Comparison of ENCODE assay signal across 8 cellular contexts in the genomic region with DNA sequence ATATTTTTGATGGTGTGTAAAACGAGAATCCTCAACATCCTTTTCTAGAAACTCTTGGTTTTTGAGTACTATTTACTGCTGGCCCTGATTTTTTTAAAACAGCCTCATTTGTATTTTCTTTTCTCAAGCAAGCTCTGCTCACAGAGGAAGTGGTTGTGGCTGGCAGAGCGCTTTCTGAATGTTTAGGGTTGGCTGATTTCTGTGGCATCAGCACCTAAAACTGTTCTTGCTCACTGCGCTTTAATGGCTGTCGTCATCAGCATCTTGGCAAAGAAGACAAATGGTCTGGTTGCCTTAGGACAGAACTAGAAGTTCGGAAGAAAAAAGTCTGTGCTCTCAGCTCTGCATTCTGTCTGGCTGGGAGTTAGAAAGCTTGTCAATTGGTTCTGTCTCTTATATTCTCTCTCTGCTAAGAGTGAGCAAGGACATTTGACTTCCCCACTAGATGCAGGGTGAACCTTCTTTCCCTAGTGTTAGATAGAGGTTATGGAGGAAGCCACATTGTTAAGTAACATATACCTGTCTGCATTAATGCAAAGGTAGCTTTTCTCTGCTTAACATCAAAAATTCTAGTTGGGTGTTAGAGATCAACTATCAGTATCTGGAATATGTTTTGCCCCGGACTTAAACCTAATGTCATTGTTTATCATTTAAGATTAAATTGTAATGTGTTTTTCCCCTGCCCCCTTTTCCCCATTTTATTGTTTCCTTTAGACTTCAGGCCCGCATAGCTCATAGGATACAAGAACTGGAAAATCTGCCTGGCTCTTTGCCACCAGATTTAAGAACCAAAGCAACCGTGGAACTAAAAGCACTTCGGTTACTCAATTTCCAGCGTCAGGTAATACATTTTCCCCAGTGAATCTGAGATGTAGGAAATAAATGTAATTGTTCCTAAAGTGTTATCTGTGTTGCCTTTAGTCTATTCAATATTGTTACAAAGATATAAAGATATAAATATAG. TPM values are rescaled to one million over a fixed set of nuclear protein-coding genes. Genes with fewer than 3 reads are reported as not detected.
DNase-seq lines count a peak whose midpoint lies in the region; ATAC-seq and TF ChIP-seq lines count a peak whose summit lies in the region.

No MANE protein-coding gene starts in this region.

- no peak for TF ChIP-seq EP300 in SK-N-SH (IDR thresholded peaks at IDR 0.05; ENCODE audit: borderline replicate concordance in 1 of 2, low read depth in 1 of 2, low read length in 1 of 2)

- H3K27ac ChIP-seq in rectal smooth muscle tissue (ENCODE audit: low read depth, low read length) (peak overlapping the region; percentile 67), SK-N-SH (ENCODE audit: low read depth in 2 of 2, low read length in 1 of 2) (no peak overlapping the region)

- peak; percentile 75 for DNase-seq in activated CD4-positive, alpha-beta T cell treated with anti-CD3 and anti-CD28 coated beads for 48 hours
- DNase-seq in effector CD8-positive, alpha-beta T cell (lab: John Stamatoyannopoulos, UW): peak; percentile 13
- DNase-seq in SK-N-SH (no peak), hepatic stellate cell (ENCODE audit: low spot score) (no peak), H4 (ENCODE audit: low spot score) (no peak)

- TF ChIP-seq RAD21 in SK-N-SH (IDR thresholded peaks at IDR 0.05; ENCODE audit: low read length): no peak

- H3F3A ChIP-seq in SK-N-SH (replicated peaks; ENCODE audit: insufficient read depth): peaks cover 5% of the 10 kb centered on the region

- H3K36me3 ChIP-seq in rectal smooth muscle tissue (ENCODE audit: control insufficient read depth, insufficient read depth, low read length) (peaks cover 15% of the 10 kb centered on the region), SK-N-SH (replicated peaks in 1 of 2; ENCODE audit: control insufficient read depth in 1 of 2, insufficient read depth in 2 of 2, low read length in 1 of 2) (peaks cover 5 to 7% of the 10 kb centered on the region in 2 experiments)

- no peak overlapping the region for H3K9ac ChIP-seq in rectal smooth muscle tissue (ENCODE audit: low read length)
- no peak overlapping the region for H3K9ac ChIP-seq in SK-N-SH

- no peak overlapping the region for H3K4me2 ChIP-seq in SK-N-SH

- POLR2A ChIA-PET in SK-N-SH (lab: Yijun Ruan, JAX): no interaction called here

- H3K4me3 ChIP-seq in rectal smooth muscle tissue (ENCODE audit: low read length) (no peak overlapping the region), SK-N-SH (ENCODE audit: low read depth in 2 of 2, low read length in 1 of 2) (no peak overlapping the region)

- no peaks in the 10 kb centered on the region for H3K9me2 ChIP-seq in SK-N-SH

- ATAC-seq in GM18861 (IDR thresholded peaks at IDR 0.05; ENCODE audit: unreplicated experiment): peak; percentile 88
- ATAC-seq in HG03025 (IDR thresholded peaks at IDR 0.05; ENCODE audit: low FRiP score, unreplicated experiment): peak; percentile 96

- no peaks in the 10 kb centered on the region for H3K79me2 ChIP-seq in SK-N-SH (ENCODE audit: insufficient read depth)

- WGBS in SK-N-SH (ENCODE audit: low lambda C conversion rate): 88% methylated on average over 10 of the region's 10 CpGs

- CTCF ChIA-PET in SK-N-SH (lab: Yijun Ruan, JAX): interaction anchor here (1.2 kb wide), 1 partner anchor 14 kb away, joined by 3 read pairs; no protein-coding TSS in a partner anchor

- no peaks in the 10 kb centered on the region for H3K9me3 ChIP-seq in SK-N-SH

- H2AFZ ChIP-seq in SK-N-SH (ENCODE audit: low read depth): no peak overlapping the region

- TF ChIP-seq CTCF in SK-N-SH (IDR thresholded peaks at IDR 0.05): no peak

- peaks cover 2% of the 10 kb centered on the region for H3K27me3 ChIP-seq in rectal smooth muscle tissue (ENCODE audit: control insufficient read depth, insufficient read depth, low read length)
- no peaks in the 10 kb centered on the region for H3K27me3 ChIP-seq in SK-N-SH (ENCODE audit: insufficient read depth)

- peaks cover 11% of the 10 kb centered on the region for H3K4me1 ChIP-seq in rectal smooth muscle tissue (ENCODE audit: control insufficient read depth, insufficient read depth, low read length)
- H3K4me1 ChIP-seq in SK-N-SH (ENCODE audit: control insufficient read depth in 1 of 2, insufficient read depth in 2 of 2, low read depth in 1 of 2, low read length in 1 of 2): peaks cover 4 to 7% of the 10 kb centered on the region in 2 experiments; a peak in 3 of 4 replicates

- no peaks in the 10 kb centered on the region for H4K20me1 ChIP-seq in SK-N-SH (ENCODE audit: insufficient read depth)

TF ChIP-seq in SK-N-SH, 30 proteins besides CTCF, POLR2A, EP300 and RAD21:
- TF ChIP-seq JUND (IDR thresholded peaks at IDR 0.05): no peak
- no peak for TF ChIP-seq FOSL2 (IDR thresholded peaks at IDR 0.05; ENCODE audit: borderline replicate concordance, low read depth)
- TF ChIP-seq, protein P1, sequence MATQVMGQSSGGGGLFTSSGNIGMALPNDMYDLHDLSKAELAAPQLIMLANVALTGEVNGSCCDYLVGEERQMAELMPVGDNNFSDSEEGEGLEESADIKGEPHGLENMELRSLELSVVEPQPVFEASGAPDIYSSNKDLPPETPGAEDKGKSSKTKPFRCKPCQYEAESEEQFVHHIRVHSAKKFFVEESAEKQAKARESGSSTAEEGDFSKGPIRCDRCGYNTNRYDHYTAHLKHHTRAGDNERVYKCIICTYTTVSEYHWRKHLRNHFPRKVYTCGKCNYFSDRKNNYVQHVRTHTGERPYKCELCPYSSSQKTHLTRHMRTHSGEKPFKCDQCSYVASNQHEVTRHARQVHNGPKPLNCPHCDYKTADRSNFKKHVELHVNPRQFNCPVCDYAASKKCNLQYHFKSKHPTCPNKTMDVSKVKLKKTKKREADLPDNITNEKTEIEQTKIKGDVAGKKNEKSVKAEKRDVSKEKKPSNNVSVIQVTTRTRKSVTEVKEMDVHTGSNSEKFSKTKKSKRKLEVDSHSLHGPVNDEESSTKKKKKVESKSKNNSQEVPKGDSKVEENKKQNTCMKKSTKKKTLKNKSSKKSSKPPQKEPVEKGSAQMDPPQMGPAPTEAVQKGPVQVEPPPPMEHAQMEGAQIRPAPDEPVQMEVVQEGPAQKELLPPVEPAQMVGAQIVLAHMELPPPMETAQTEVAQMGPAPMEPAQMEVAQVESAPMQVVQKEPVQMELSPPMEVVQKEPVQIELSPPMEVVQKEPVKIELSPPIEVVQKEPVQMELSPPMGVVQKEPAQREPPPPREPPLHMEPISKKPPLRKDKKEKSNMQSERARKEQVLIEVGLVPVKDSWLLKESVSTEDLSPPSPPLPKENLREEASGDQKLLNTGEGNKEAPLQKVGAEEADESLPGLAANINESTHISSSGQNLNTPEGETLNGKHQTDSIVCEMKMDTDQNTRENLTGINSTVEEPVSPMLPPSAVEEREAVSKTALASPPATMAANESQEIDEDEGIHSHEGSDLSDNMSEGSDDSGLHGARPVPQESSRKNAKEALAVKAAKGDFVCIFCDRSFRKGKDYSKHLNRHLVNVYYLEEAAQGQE (IDR thresholded peaks at IDR 0.05; ENCODE audit: low read depth, low read length): no peak
- TF ChIP-seq FOXJ3 (CRISPR knock-in tag; IDR thresholded peaks at IDR 0.05): no peak
- TF ChIP-seq TEAD4 (IDR thresholded peaks at IDR 0.05; ENCODE audit: borderline replicate concordance, insufficient read depth): no peak
- TF ChIP-seq RXRA (IDR thresholded peaks at IDR 0.05; ENCODE audit: borderline replicate concordance, low read depth): no peak
- TF ChIP-seq, protein P2, sequence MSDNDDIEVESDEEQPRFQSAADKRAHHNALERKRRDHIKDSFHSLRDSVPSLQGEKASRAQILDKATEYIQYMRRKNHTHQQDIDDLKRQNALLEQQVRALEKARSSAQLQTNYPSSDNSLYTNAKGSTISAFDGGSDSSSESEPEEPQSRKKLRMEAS (IDR thresholded peaks at IDR 0.05; ENCODE audit: low read depth): no peak
- no peak for TF ChIP-seq CHD2 (IDR thresholded peaks at IDR 0.05; ENCODE audit: low read length, partially characterized antibody)
- no peak for TF ChIP-seq GATA2 (CRISPR knock-in tag; IDR thresholded peaks at IDR 0.05)
- no peak for TF ChIP-seq RFX5 (IDR thresholded peaks at IDR 0.05; ENCODE audit: low read length)
- TF ChIP-seq EZH2phosphoT487 (IDR thresholded peaks at IDR 0.05; ENCODE audit: borderline replicate concordance, low read depth): no peak

RNA-seq across cellular contexts. Expression of a gene that starts 39.0 kb away (rescaled TPM):
- 17.4 and 18.4 TPM in 2 replicates for polyA plus RNA-seq in SK-N-SH (2012; rRNA removed)
- polyA plus RNA-seq in SK-N-SH (2012; cell fraction: cytosol; rRNA removed): 21.8 and 23.8 TPM in 2 replicates
- 22.4 and 24.9 TPM in 2 replicates for polyA plus RNA-seq in SK-N-SH (2012; cell fraction: nucleus; rRNA removed)
- total RNA-seq in H4 (2014; rRNA removed; shearing (Covaris generic)): 22.3 and 26.7 TPM in 2 replicates

Comparison
In these comparisons a context has a peak if more than half of its experiments do, and no peak if none do; other contexts are left out.
1. DNase-seq: peak in activated CD4-positive, alpha-beta T cell treated with anti-CD3 and anti-CD28 coated beads for 48 hours (single experiment) and effector CD8-positive, alpha-beta T cell (single experiment); none in SK-N-SH (single experiment), hepatic stellate cell (single experiment) and H4 (single experiment).